ENCODE assay signal across 8 cellular contexts in the genomic region with DNA sequence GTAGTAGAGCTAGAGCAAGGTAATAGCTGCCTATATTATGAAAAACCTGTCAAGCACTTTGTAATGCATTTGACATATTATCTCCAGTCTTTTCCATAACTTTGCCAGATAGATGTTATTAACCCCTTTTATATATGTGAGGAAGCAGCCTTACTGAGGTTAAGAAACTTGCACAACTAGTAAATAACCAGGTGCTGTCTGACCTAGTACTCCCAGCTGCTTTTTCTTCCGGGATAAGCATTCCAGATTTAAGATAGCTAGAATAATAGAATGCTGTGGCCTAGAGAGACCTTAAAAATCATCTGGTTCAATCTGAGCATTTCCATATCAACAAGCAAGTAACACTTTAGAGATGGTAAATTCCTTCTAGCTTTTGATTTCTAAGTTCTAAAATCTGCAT. TPM values are rescaled to one million over a fixed set of nuclear protein-coding genes. Genes with fewer than 3 reads are reported as not detected.
DNase-seq lines count a peak whose midpoint lies in the region; ATAC-seq, FAIRE-seq and TF ChIP-seq lines count a peak whose summit lies in the region.

No MANE protein-coding gene starts in this region.

- no peaks in the 10 kb centered on the region for H3K9me3 ChIP-seq in Caco-2
- H3K9me3 ChIP-seq in neuronal stem cell (replicated peaks in 1 of 2; ENCODE audit: control insufficient read depth in 2 of 2, insufficient read depth in 1 of 2, low read depth in 1 of 2, low read length in 2 of 2), result no peaks in the 10 kb centered on the region

- H3K27me3 ChIP-seq in Caco-2 (replicated peaks; ENCODE audit: control insufficient read depth, insufficient read depth, low read length) (no peaks in the 10 kb centered on the region), neuronal stem cell (ENCODE audit: control insufficient read depth in 3 of 3, insufficient read depth in 3 of 3, low read depth in 1 of 3, low read length in 3 of 3) (no peaks in the 10 kb centered on the region)

- FAIRE-seq in urothelium cell line (lab: Jason Lieb, UNC), result no peak

- peaks cover 10% of the 10 kb centered on the region for H3K36me3 Mint-ChIP-seq in Caco-2 (ENCODE audit: insufficient read depth, unreplicated experiment)
- H3K36me3 Mint-ChIP-seq in effector memory CD8-positive, alpha-beta T cell (ENCODE audit: insufficient read depth), result peaks cover 40% of the 10 kb centered on the region

- no peak overlapping the region for H3K23ac ChIP-seq in neuronal stem cell (ENCODE audit: low read depth, low read length, poor library complexity)

- no peak overlapping the region for H3K4ac ChIP-seq in neuronal stem cell (ENCODE audit: low read length)

- no peak overlapping the region for H2AK5ac ChIP-seq in neuronal stem cell (ENCODE audit: low read depth, low read length)

- no peak overlapping the region for H4K91ac ChIP-seq in neuronal stem cell (ENCODE audit: low read depth, low read length, poor library complexity)

- WGBS in neuronal stem cell (ENCODE audit: extremely low coverage in 2 of 2, insufficient read length in 2 of 2, insufficient replicate concordance in 1 of 2), 2 donors, result no CpG with 5 or more reads among the region's 1 CpG

- H3K4me1 Mint-ChIP-seq in Caco-2 (ENCODE audit: low read depth, unreplicated experiment), result peaks cover 7% of the 10 kb centered on the region
- H3K4me1 Mint-ChIP-seq in effector memory CD8-positive, alpha-beta T cell (ENCODE audit: low read depth in 2 of 2), result peaks cover 34 to 58% of the 10 kb centered on the region in 2 donors

- H3K9ac ChIP-seq in neuronal stem cell (ENCODE audit: low read depth, low read length, poor library complexity), result no peak overlapping the region

- intact Hi-C loops in Caco-2 (cut with micrococcal nuclease; ENCODE audit: unreplicated experiment), result loop anchor here (10.0 kb wide), 3 partner anchors 209 to 379 kb away; a partner anchor contains a TSS

- no peaks in the 10 kb centered on the region for H3K27me3 Mint-ChIP-seq in Caco-2 (ENCODE audit: insufficient read depth, unreplicated experiment)
- H3K27me3 Mint-ChIP-seq in effector memory CD8-positive, alpha-beta T cell, result no peaks in the 10 kb centered on the region

- H3K79me1 ChIP-seq in neuronal stem cell (ENCODE audit: low read depth, low read length), result peaks cover 1% of the 10 kb centered on the region

- H2BK15ac ChIP-seq in neuronal stem cell (ENCODE audit: low read length), result no peak overlapping the region

- no TSS peak for BruUV-seq in Caco-2 (replicated peaks; lab: Mats Ljungman, UMichigan)

- no peak overlapping the region for H3K27ac Mint-ChIP-seq in Caco-2 (ENCODE audit: unreplicated experiment)
- peak overlapping the region; percentile 98 for H3K27ac Mint-ChIP-seq in effector memory CD8-positive, alpha-beta T cell

- no peaks in the 10 kb centered on the region for H3K36me3 ChIP-seq in Caco-2 (ENCODE audit: control insufficient read depth, insufficient read depth, low read length)
- peaks cover 0 to 25% of the 10 kb centered on the region in 2 donors for H3K36me3 ChIP-seq in neuronal stem cell (replicated peaks in 1 of 2; ENCODE audit: control insufficient read depth in 2 of 2, insufficient read depth in 2 of 2, low read length in 2 of 2)

- H3K14ac ChIP-seq in neuronal stem cell (ENCODE audit: low read length), result no peak overlapping the region

- no peaks in the 10 kb centered on the region for H3K9me3 Mint-ChIP-seq in Caco-2 (ENCODE audit: unreplicated experiment)
- H3K9me3 Mint-ChIP-seq in effector memory CD8-positive, alpha-beta T cell, result no peaks in the 10 kb centered on the region

- CTCF ChIA-PET in Caco-2 (lab: Charles Lee), result interaction anchor here (1.2 kb wide), 2 partner anchors 8 to 204 kb away, joined by 3 to 5 read pairs; no protein-coding TSS in a partner anchor

- POLR2A ChIA-PET in Caco-2 (lab: Charles Lee), result interaction anchor here (0.8 kb wide), 1 partner anchor 210 kb away, joined by 3 read pairs; no protein-coding TSS in a partner anchor

- H3K4me3 ChIP-seq in Caco-2 (ENCODE audit: low read depth, low read length) (peak overlapping the region; percentile 82), neuronal stem cell (ENCODE audit: low read length in 2 of 2) (peak overlapping the region in 1 of 2 donors; percentile 92)

- peak overlapping the region; percentile 98 for H3K4me3 Mint-ChIP-seq in Caco-2 (ENCODE audit: unreplicated experiment)
- H3K4me3 Mint-ChIP-seq in effector memory CD8-positive, alpha-beta T cell, result peak overlapping the region; percentile 97

- ATAC-seq in effector memory CD8-positive, alpha-beta T cell (replicated peaks), result no peak
- no peak for ATAC-seq in HG02981 (IDR thresholded peaks at IDR 0.05; ENCODE audit: unreplicated experiment)

- TF ChIP-seq CTCF in Caco-2 (IDR thresholded peaks at IDR 0.05; ENCODE audit: insufficient read depth in 1 of 2, low read depth in 1 of 2, low read length in 1 of 2, severe bottlenecking in 1 of 2, unreplicated experiment in 1 of 2), result no peak

- H2BK120ac ChIP-seq in neuronal stem cell (ENCODE audit: low read depth, low read length), result no peak overlapping the region

- no peak overlapping the region for H3K18ac ChIP-seq in neuronal stem cell (ENCODE audit: low read length)

- peak overlapping the region; percentile 21 for H3K4me2 ChIP-seq in neuronal stem cell (ENCODE audit: insufficient read depth, low read length, poor library complexity, severe bottlenecking)

- no peak overlapping the region for H4K8ac ChIP-seq in neuronal stem cell (ENCODE audit: low read depth, low read length)

- no peak overlapping the region for H2AFZ ChIP-seq in neuronal stem cell (ENCODE audit: low read length)

- no peak overlapping the region for H3K27ac ChIP-seq in neuronal stem cell (replicated peaks; ENCODE audit: low read length)

- peaks cover 10% of the 10 kb centered on the region for H3K4me1 ChIP-seq in Caco-2
- peaks cover 0 to 3% of the 10 kb centered on the region in 2 donors for H3K4me1 ChIP-seq in neuronal stem cell (ENCODE audit: control insufficient read depth in 2 of 2, insufficient read depth in 1 of 2, low read depth in 1 of 2, low read length in 2 of 2)

- H2BK12ac ChIP-seq in neuronal stem cell (ENCODE audit: low read length), result no peak overlapping the region

- DNase-seq in Caco-2, result no peak
- peak; percentile 24 for DNase-seq in NAMALWA (ENCODE audit: low spot score)
- DNase-seq in effector memory CD8-positive, alpha-beta T cell, result no peak
- DNase-seq in neuronal stem cell (ENCODE audit: low spot score), result no peak
- no peak for DNase-seq in NCI-H774 (lab: John Stamatoyannopoulos, UW)
- no peak for DNase-seq in urothelium cell line (ENCODE audit: low spot score)
- DNase-seq in anterior cingulate cortex (lab: John Stamatoyannopoulos, UW), result no peak

- H2BK5ac ChIP-seq in neuronal stem cell (ENCODE audit: low read length), result no peak overlapping the region

RNA-seq across cellular contexts. Expression of a gene that starts 1.6 kb away (rescaled TPM):
- 48.7 and 50.6 TPM in 2 replicates for total RNA-seq in Caco-2 (2022)
- 23.0 TPM for polyA plus RNA-seq in neuronal stem cell (2013, experiment 1 of 2)
- polyA plus RNA-seq in neuronal stem cell (2013, experiment 2 of 2), result 23.7 TPM
